Comparison of ENCODE assay signal across 19 cellular contexts in genomic region chr3:32886911-32887310, GRCh38.
DNase-seq lines count a peak whose midpoint lies in the region; ATAC-seq and TF ChIP-seq lines count a peak whose summit lies in the region.
"Had no signal": no experiment of that assay in that cellular context is flagged by ENCODE, and none has a peak within 500 bp of the region (broad histone marks: within the 10 kb centered on the region; RNA-seq: fewer than 3 reads in every experiment).

No MANE protein-coding gene starts in this region.

- DNase-seq in Calu3 (peak; percentile 7), SK-MEL-5 (ENCODE audit: low read depth, low spot score) (peak; percentile 23), nephron progenitor cell (no peak), left ventricle myocardium inferior (no peak), smooth muscle cell (lab: John Stamatoyannopoulos, UW; ENCODE audit: unreplicated experiment) (no peak)
- no peak for DNase-seq in CD8-positive, alpha-beta memory T cell
- DNase-seq: DMS53, Kasumi-1, NCI-H1694, NCI-H2081, NCI-H2171 treated with DMSO at 0.1 percent for 48 hours, NCI-H345, NCI-H510A treated with DMSO at 0.1 percent for 48 hours, NCI-H748 treated with DMSO at 0.1 percent for 48 hours, PC-9, Right ventricle myocardium superior had no signal

- H3F3A ChIP-seq in smooth muscle cell (ENCODE audit: low read depth): no peaks in the 10 kb centered on the region

- H3K9ac ChIP-seq in KMS-11 (no peak overlapping the region), smooth muscle cell (ENCODE audit: low read depth) (no peak overlapping the region)

- H4K20me1 ChIP-seq in KMS-11 (ENCODE audit: insufficient read depth): no peaks in the 10 kb centered on the region
- H4K20me1 ChIP-seq in smooth muscle cell (ENCODE audit: low read depth): no peaks in the 10 kb centered on the region

- H3K36me3 ChIP-seq in KMS-11 (ENCODE audit: insufficient read depth) (no peaks in the 10 kb centered on the region), left ventricle myocardium inferior (no peaks in the 10 kb centered on the region), smooth muscle cell (ENCODE audit: low read depth) (no peaks in the 10 kb centered on the region)
- no peaks in the 10 kb centered on the region for H3K36me3 ChIP-seq in CD8-positive, alpha-beta memory T cell (ENCODE audit: insufficient read depth, low read length)

- WGBS in smooth muscle cell (ENCODE audit: low lambda C conversion rate): 80% methylated on average over 3 of the region's 3 CpGs

- TF ChIP-seq CTCF in Calu3 (IDR thresholded peaks at IDR 0.05; ENCODE audit: unreplicated experiment): no peak
- TF ChIP-seq CTCF in KMS-11 (conservative IDR thresholded peaks at IDR 0.05; ENCODE audit: low read depth, low read length): no peak
- TF ChIP-seq CTCF in nephron progenitor cell (IDR thresholded peaks at IDR 0.05): no peak
- no peak for TF ChIP-seq CTCF in left ventricle myocardium inferior (IDR thresholded peaks at IDR 0.05; ENCODE audit: borderline replicate concordance)
- TF ChIP-seq CTCF in smooth muscle cell (IDR thresholded peaks at IDR 0.05; ENCODE audit: borderline replicate concordance, insufficient read depth, poor library complexity, severe bottlenecking): no peak

- H3K36me3 Mint-ChIP-seq in Calu3 (ENCODE audit: insufficient read depth, unreplicated experiment): no peaks in the 10 kb centered on the region
- peaks cover 63% of the 10 kb centered on the region for H3K36me3 Mint-ChIP-seq in nephron progenitor cell (ENCODE audit: low read depth)
- H3K36me3 Mint-ChIP-seq in CD8-positive, alpha-beta memory T cell: no peaks in the 10 kb centered on the region

- POLR2A ChIA-PET in CD8-positive, alpha-beta memory T cell (lab: Charles Lee): no interaction called here

- H3K4me1 Mint-ChIP-seq in Calu3 (ENCODE audit: low read depth, unreplicated experiment): peaks cover 18% of the 10 kb centered on the region
- peaks cover 47% of the 10 kb centered on the region for H3K4me1 Mint-ChIP-seq in nephron progenitor cell
- peaks cover 6 to 12% (median 11%) of the 10 kb centered on the region in 3 donors for H3K4me1 Mint-ChIP-seq in CD8-positive, alpha-beta memory T cell

- H3K27ac ChIP-seq in KMS-11 (peak overlapping the region; percentile 50), left ventricle myocardium inferior (replicated peaks) (no peak overlapping the region), smooth muscle cell (ENCODE audit: low read depth) (no peak overlapping the region)
- no peak overlapping the region for H3K27ac ChIP-seq in CD8-positive, alpha-beta memory T cell (ENCODE audit: low read depth, low read length)
- H3K27ac ChIP-seq: PC-9 had no signal

- H2AFZ ChIP-seq in KMS-11 (ENCODE audit: low read depth) (no peak overlapping the region), smooth muscle cell (ENCODE audit: low read depth) (no peak overlapping the region)
- H2AFZ ChIP-seq: PC-9 had no signal

- H3K27me3 ChIP-seq in KMS-11 (ENCODE audit: insufficient read depth, low read depth) (no peaks in the 10 kb centered on the region), left ventricle myocardium inferior (ENCODE audit: low read depth) (peaks cover 7% of the 10 kb centered on the region), smooth muscle cell (ENCODE audit: low read depth) (no peaks in the 10 kb centered on the region)
- H3K27me3 ChIP-seq in CD8-positive, alpha-beta memory T cell (ENCODE audit: insufficient read depth, low read length, poor library complexity, severe bottlenecking): peaks cover 3% of the 10 kb centered on the region

- BruUV-seq in Calu3 (replicated peaks; lab: Mats Ljungman, UMichigan): no TSS peak

- H3K4me3 ChIP-seq in KMS-11 (IDR thresholded peaks at IDR 0.05; ENCODE audit: insufficient read depth, low read depth, low read length): no peak overlapping the region
- no peak overlapping the region for H3K4me3 ChIP-seq in CD8-positive, alpha-beta memory T cell (ENCODE audit: low read length)
- H3K4me3 ChIP-seq in left ventricle myocardium inferior: no peak overlapping the region
- no peak overlapping the region for H3K4me3 ChIP-seq in smooth muscle cell
- H3K4me3 ChIP-seq: PC-9 had no signal

- H3K27ac Mint-ChIP-seq in Calu3 (ENCODE audit: unreplicated experiment): no peak overlapping the region
- H3K27ac Mint-ChIP-seq in nephron progenitor cell: peak overlapping the region; percentile 93
- no peak overlapping the region for H3K27ac Mint-ChIP-seq in CD8-positive, alpha-beta memory T cell

- intact Hi-C loops in Calu3 (cut with micrococcal nuclease; ENCODE audit: unreplicated experiment): no loop called here
- intact Hi-C loops in left ventricle myocardium inferior (cut with micrococcal nuclease): no loop called here

- H3K27me3 Mint-ChIP-seq in Calu3 (ENCODE audit: unreplicated experiment) (peaks cover 6% of the 10 kb centered on the region), nephron progenitor cell (ENCODE audit: low read depth, poor library complexity) (no peaks in the 10 kb centered on the region)
- H3K27me3 Mint-ChIP-seq in CD8-positive, alpha-beta memory T cell: peaks cover 0 to 2% of the 10 kb centered on the region in 2 donors

- peaks cover 85% of the 10 kb centered on the region for H3K4me1 ChIP-seq in KMS-11 (ENCODE audit: low read depth, poor library complexity, severe bottlenecking)
- peaks cover 9% of the 10 kb centered on the region for H3K4me1 ChIP-seq in CD8-positive, alpha-beta memory T cell (ENCODE audit: insufficient read depth, low read length)
- no peaks in the 10 kb centered on the region for H3K4me1 ChIP-seq in left ventricle myocardium inferior
- peaks cover 7% of the 10 kb centered on the region for H3K4me1 ChIP-seq in smooth muscle cell (ENCODE audit: low read depth)

- H3K4me2 ChIP-seq in KMS-11 (peak overlapping the region; percentile 85), smooth muscle cell (no peak overlapping the region)
- H3K4me2 ChIP-seq: PC-9 had no signal

- H3K9me3 Mint-ChIP-seq in Calu3 (ENCODE audit: low read depth, unreplicated experiment) (no peaks in the 10 kb centered on the region), nephron progenitor cell (no peaks in the 10 kb centered on the region)
- no peaks in the 10 kb centered on the region for H3K9me3 Mint-ChIP-seq in CD8-positive, alpha-beta memory T cell

- no peak for ATAC-seq in GM18517 (IDR thresholded peaks at IDR 0.05; ENCODE audit: unreplicated experiment)
- ATAC-seq: HepG2 had no signal

- H3K79me2 ChIP-seq in KMS-11 (ENCODE audit: insufficient read depth, low read depth) (no peaks in the 10 kb centered on the region), smooth muscle cell (ENCODE audit: low read depth) (no peaks in the 10 kb centered on the region)

- in situ Hi-C loops in SK-MEL-5 (cut with HindIII; ENCODE audit: low pct_unique_long_range_greater_than_20kb, low sequenced_read_pairs): no loop called here

- CTCF ChIA-PET in Calu3 (lab: Charles Lee): no interaction called here
- CTCF ChIA-PET in CD8-positive, alpha-beta memory T cell (lab: Charles Lee): no interaction called here

- H3K9me3 ChIP-seq in CD8-positive, alpha-beta memory T cell (ENCODE audit: low read length): no peaks in the 10 kb centered on the region
- H3K9me3 ChIP-seq in left ventricle myocardium inferior (replicated peaks) (no peaks in the 10 kb centered on the region), smooth muscle cell (replicated peaks; ENCODE audit: low read depth) (no peaks in the 10 kb centered on the region)

- H3K4me3 Mint-ChIP-seq in Calu3 (ENCODE audit: low read depth, unreplicated experiment): no peak overlapping the region
- H3K4me3 Mint-ChIP-seq in nephron progenitor cell: peak overlapping the region; percentile 11
- H3K4me3 Mint-ChIP-seq in CD8-positive, alpha-beta memory T cell: no peak overlapping the region

Comparison
In these comparisons a context has a peak if more than half of its experiments do, and no peak if none do; other contexts are left out.
1. DNase-seq: peak in Calu3 (single experiment) and SK-MEL-5 (single experiment); none in nephron progenitor cell (single experiment), CD8-positive, alpha-beta memory T cell (0 of 5), left ventricle myocardium inferior (single experiment) and smooth muscle cell (single experiment).